Comparison of ENCODE assay signal across 10 cellular contexts in the genomic region with DNA sequence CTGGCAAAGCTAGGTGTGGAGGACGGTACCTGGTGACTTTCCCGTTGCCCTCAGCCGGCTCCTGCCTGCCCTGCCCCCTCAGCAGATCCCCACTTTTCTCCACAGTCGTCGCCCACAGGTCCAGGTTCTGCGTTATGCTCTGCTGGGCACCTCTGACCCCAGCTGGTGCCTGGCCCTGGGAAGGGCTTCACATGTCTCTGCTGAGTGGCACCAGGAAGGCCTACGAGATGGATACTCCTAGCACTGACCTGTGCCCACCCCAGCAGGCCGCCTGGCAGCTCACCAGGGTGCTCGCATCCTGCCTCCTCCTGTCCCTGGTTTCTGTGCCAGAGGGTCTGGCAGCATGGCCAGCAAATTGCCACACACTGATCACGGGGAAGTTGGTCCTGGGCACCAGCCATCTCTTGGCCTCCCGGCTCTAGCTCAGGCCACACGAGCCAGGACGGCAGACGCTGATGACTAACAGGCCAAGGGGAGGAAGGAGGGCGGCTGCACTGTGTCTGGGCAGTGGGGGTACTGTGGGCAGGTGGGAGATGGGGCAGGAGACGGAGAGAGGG. TPM values are rescaled to one million over a fixed set of nuclear protein-coding genes. Genes with fewer than 3 reads are reported as not detected.
A peak's percentile ranks its signal among the peaks of the same experiment; 100 is the strongest.
DNase-seq lines count a peak whose midpoint lies in the region; TF ChIP-seq lines count a peak whose summit lies in the region.
"Had no signal": no experiment of that assay in that cellular context is flagged by ENCODE, and none has a peak within 500 bp of the region (broad histone marks: within the 10 kb centered on the region; RNA-seq: fewer than 3 reads in every experiment).

No MANE protein-coding gene starts in this region.

- peak overlapping the region; percentile 44; the same call in 1 of the 2 replicates for H3K4me2 ChIP-seq in SK-N-SH

- H3K27me3 ChIP-seq in SK-N-SH (ENCODE audit: insufficient read depth), result no peaks in the 10 kb centered on the region
- H3K27me3 ChIP-seq in endodermal cell (ENCODE audit: control insufficient read depth, insufficient read depth, low read length, poor library complexity, severe bottlenecking), result no peaks in the 10 kb centered on the region
- no peaks in the 10 kb centered on the region for H3K27me3 ChIP-seq in suprapubic skin

- peak overlapping the region; percentile 35 to 36; a peak in 2 of 4 replicates for H3K27ac ChIP-seq in SK-N-SH (ENCODE audit: low read depth in 2 of 2, low read length in 1 of 2)
- no peak overlapping the region for H3K27ac ChIP-seq in endodermal cell (ENCODE audit: low read depth, low read length)
- peak overlapping the region; percentile 46 for H3K27ac ChIP-seq in suprapubic skin

- no peak for TF ChIP-seq POLR2A in suprapubic skin (IDR thresholded peaks at IDR 0.05)

- H3K4me3 Mint-ChIP-seq in endodermal cell (no peak overlapping the region), glutamatergic neuron (ENCODE audit: unreplicated experiment) (no peak overlapping the region)
- H3K4me3 Mint-ChIP-seq: neural crest cell had no signal

- no peak overlapping the region for H3K4me3 ChIP-seq in SK-N-SH (ENCODE audit: low read depth in 2 of 2, low read length in 1 of 2)
- H3K4me3 ChIP-seq in endodermal cell (ENCODE audit: low read length), result no peak overlapping the region
- no peak overlapping the region for H3K4me3 ChIP-seq in suprapubic skin

- H3F3A ChIP-seq in SK-N-SH (replicated peaks; ENCODE audit: insufficient read depth), result peaks cover 7% of the 10 kb centered on the region

- H3K9me3 ChIP-seq in SK-N-SH (no peaks in the 10 kb centered on the region), endodermal cell (ENCODE audit: control insufficient read depth, low read length) (no peaks in the 10 kb centered on the region), suprapubic skin (no peaks in the 10 kb centered on the region)

- no peaks in the 10 kb centered on the region for H3K9me2 ChIP-seq in SK-N-SH

- H3K27ac Mint-ChIP-seq in endodermal cell (peak overlapping the region; percentile 64), glutamatergic neuron (ENCODE audit: unreplicated experiment) (no peak overlapping the region)

- H3K4me1 ChIP-seq in SK-N-SH (ENCODE audit: control insufficient read depth in 1 of 2, insufficient read depth in 2 of 2, low read depth in 1 of 2, low read length in 1 of 2) (peaks cover 7 to 20% of the 10 kb centered on the region in 2 experiments; a peak in 3 of 4 replicates), endodermal cell (ENCODE audit: control insufficient read depth, insufficient read depth, low read length) (no peaks in the 10 kb centered on the region), suprapubic skin (peaks cover 27% of the 10 kb centered on the region)

- no peak for DNase-seq in SK-N-SH
- DNase-seq in endodermal cell, result no peak
- peak; percentile 74 for DNase-seq in medulla oblongata (ENCODE audit: extremely low spot score)
- peak in 1 of 2 donors; percentile 79 for DNase-seq in suprapubic skin (ENCODE audit: low spot score in 2 of 2)
- no peak for DNase-seq in dedifferentiated amniotic fluid mesenchymal stem cell (ENCODE audit: extremely low spot score)
- no peak for DNase-seq in HUDEP-2 (lab: John Stamatoyannopoulos, UW; ENCODE audit: unreplicated experiment in 76 of 76)
- no peak for DNase-seq in glutamatergic neuron
- no peak for DNase-seq in NCI-H69 (lab: John Stamatoyannopoulos, UW)
- DNase-seq: NCI-H2081 had no signal

- H3K79me2 ChIP-seq in SK-N-SH (ENCODE audit: insufficient read depth), result peaks cover 75% of the 10 kb centered on the region

- WGBS in SK-N-SH (ENCODE audit: low lambda C conversion rate), result 60% methylated on average over 11 of the region's 16 CpGs
- 93 to 95% methylated on average over 11 to 16 of the region's 16 CpGs for WGBS in endodermal cell (ENCODE audit: insufficient coverage in 1 of 2, insufficient read length in 1 of 2), 2 experiments
- WGBS in suprapubic skin, result 71% methylated on average over 12 of the region's 16 CpGs

- H3K9me3 Mint-ChIP-seq in endodermal cell, result no peaks in the 10 kb centered on the region
- H3K9me3 Mint-ChIP-seq in glutamatergic neuron (ENCODE audit: unreplicated experiment), result peaks cover 2% of the 10 kb centered on the region
- H3K9me3 Mint-ChIP-seq: neural crest cell had no signal

- TF ChIP-seq EP300 in SK-N-SH (IDR thresholded peaks at IDR 0.05; ENCODE audit: borderline replicate concordance in 1 of 2, low read depth in 1 of 2, low read length in 1 of 2) (no peak), suprapubic skin (IDR thresholded peaks at IDR 0.05) (no peak)

- TF ChIP-seq CTCF in SK-N-SH (IDR thresholded peaks at IDR 0.05) (no peak), endodermal cell (conservative IDR thresholded peaks at IDR 0.05) (no peak), suprapubic skin (IDR thresholded peaks at IDR 0.05) (no peak), glutamatergic neuron (IDR thresholded peaks at IDR 0.05; ENCODE audit: partially characterized antibody, unreplicated experiment) (no peak)

- POLR2A ChIA-PET in SK-N-SH (lab: Yijun Ruan, JAX), result no interaction called here

- H3K36me3 ChIP-seq in SK-N-SH (replicated peaks in 1 of 2; ENCODE audit: control insufficient read depth in 1 of 2, insufficient read depth in 2 of 2, low read length in 1 of 2) (peaks cover 19 to 61% of the 10 kb centered on the region in 2 experiments), endodermal cell (ENCODE audit: control insufficient read depth, insufficient read depth, low read length) (peaks cover 46% of the 10 kb centered on the region), suprapubic skin (peaks cover 55% of the 10 kb centered on the region)

- no peak for TF ChIP-seq RAD21 in SK-N-SH (IDR thresholded peaks at IDR 0.05; ENCODE audit: low read length)

- H3K27me3 Mint-ChIP-seq in endodermal cell (ENCODE audit: insufficient read depth), result no peaks in the 10 kb centered on the region
- H3K27me3 Mint-ChIP-seq in glutamatergic neuron (ENCODE audit: unreplicated experiment), result peaks cover 2% of the 10 kb centered on the region

- H3K4me1 Mint-ChIP-seq in endodermal cell (no peaks in the 10 kb centered on the region), glutamatergic neuron (ENCODE audit: low read depth, unreplicated experiment) (peaks cover 4% of the 10 kb centered on the region)
- H3K4me1 Mint-ChIP-seq: neural crest cell had no signal

- peaks cover 46% of the 10 kb centered on the region for H3K36me3 Mint-ChIP-seq in endodermal cell (ENCODE audit: low read depth)
- no peaks in the 10 kb centered on the region for H3K36me3 Mint-ChIP-seq in glutamatergic neuron (ENCODE audit: unreplicated experiment)

- H3K9ac ChIP-seq in SK-N-SH (no peak overlapping the region), endodermal cell (ENCODE audit: extremely low read depth, low read length, poor library complexity, severe bottlenecking) (no peak overlapping the region)

- H4K20me1 ChIP-seq in SK-N-SH (ENCODE audit: insufficient read depth), result peaks cover 78% of the 10 kb centered on the region

- no peak overlapping the region for H2AFZ ChIP-seq in SK-N-SH (ENCODE audit: low read depth)

- CTCF ChIA-PET in SK-N-SH (lab: Yijun Ruan, JAX), result interaction anchor here (0.8 to 23.7 kb wide), 5 partner anchors 22 to 93 kb away, joined by 3 to 403 read pairs (median 3); no protein-coding TSS in a partner anchor

TF ChIP-seq in SK-N-SH, 30 proteins besides CTCF, POLR2A, EP300 and RAD21:
- TF ChIP-seq NFIC (IDR thresholded peaks at IDR 0.05; ENCODE audit: borderline replicate concordance) (peak; percentile 20; the same call in 1 of the 2 replicates), SMC3 (IDR thresholded peaks at IDR 0.05; ENCODE audit: low read depth, low read length) (no peak), TCF12 (IDR thresholded peaks at IDR 0.05) (peak; percentile 30; the same call in 1 of the 2 replicates)

RNA-seq across cellular contexts. Expression of gene CARS1, which starts 13.8 kb away (rescaled TPM):
- 52.1 and 65.2 TPM in 2 replicates for polyA plus RNA-seq in SK-N-SH (2012; rRNA removed)
- 44.2 and 44.3 TPM in 2 replicates for polyA plus RNA-seq in SK-N-SH (2012; cell fraction: cytosol; rRNA removed)
- 139 and 179 TPM in 2 replicates for polyA plus RNA-seq in SK-N-SH (2012; cell fraction: nucleus; rRNA removed)
- total RNA-seq in endodermal cell (10 to 100 TPM; 48.0 to 52.8 TPM), suprapubic skin (10 to 100 TPM; 38.1 to 66.5 (median 40.9) TPM), glutamatergic neuron (ENCODE audit: unreplicated experiment) (151 TPM)
- 59.6 TPM for polyA plus RNA-seq in endodermal cell (2013, experiment 1 of 2)
- polyA plus RNA-seq in endodermal cell (2013, experiment 2 of 2), result 35.9 TPM

RNA-seq across cellular contexts. Expression of gene NAP1L4, which starts 51.3 kb away (rescaled TPM):
- 82.5 and 104 TPM in 2 replicates for polyA plus RNA-seq in SK-N-SH (2012; rRNA removed)
- 94.9 and 110 TPM in 2 replicates for polyA plus RNA-seq in SK-N-SH (2012; cell fraction: cytosol; rRNA removed)
- polyA plus RNA-seq in SK-N-SH (2012; cell fraction: nucleus; rRNA removed), result 54.4 and 105 TPM in 2 replicates
- total RNA-seq in endodermal cell (100 to 1,000 TPM; 198 to 206 TPM), suprapubic skin (100 to 1,000 TPM in 2 of 4 donors, 10 to 100 TPM in 2; 70.7 to 150 (median 97.5) TPM), glutamatergic neuron (ENCODE audit: unreplicated experiment) (209 TPM)
- polyA plus RNA-seq in endodermal cell (2013, experiment 1 of 2), result 171 TPM
- 165 TPM for polyA plus RNA-seq in endodermal cell (2013, experiment 2 of 2)
